1 cellular context compared by ENCODE assay signal in the genomic region with DNA sequence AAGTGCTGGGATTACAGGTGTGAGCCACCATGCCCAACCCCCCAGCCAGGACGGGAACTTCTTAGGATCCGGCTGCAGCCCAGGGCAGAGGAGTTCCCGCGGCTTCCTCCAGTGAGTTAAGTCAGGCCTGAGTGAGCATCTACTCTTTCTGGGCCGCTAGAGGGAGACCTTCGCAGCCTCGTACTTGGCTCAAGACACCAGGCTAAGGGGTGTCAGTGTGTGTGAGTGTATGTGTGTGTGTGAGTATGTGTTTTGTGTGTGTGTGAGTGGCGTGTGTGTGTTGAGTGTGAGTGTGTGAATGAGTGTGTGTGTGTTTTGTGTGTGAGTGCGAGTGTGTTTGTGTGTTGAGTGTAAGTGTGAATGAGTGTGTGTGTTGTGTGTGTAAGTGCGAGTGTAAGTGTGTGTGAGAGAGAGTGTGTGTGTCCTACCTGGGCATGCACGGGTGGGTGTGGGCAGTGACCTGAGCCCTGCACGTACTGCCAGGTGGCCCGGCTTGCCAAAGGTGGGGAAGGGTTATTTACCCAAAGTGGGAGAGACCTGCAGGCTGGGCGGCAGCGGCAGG.
TF ChIP-seq lines count a peak whose summit lies in the region.

No MANE protein-coding gene starts in this region.

TF ChIP-seq in HEK293, 187 proteins besides CTCF, POLR2A, EP300 and RAD21 (continued from another document and continues in another):
- TF ChIP-seq, protein P1, sequence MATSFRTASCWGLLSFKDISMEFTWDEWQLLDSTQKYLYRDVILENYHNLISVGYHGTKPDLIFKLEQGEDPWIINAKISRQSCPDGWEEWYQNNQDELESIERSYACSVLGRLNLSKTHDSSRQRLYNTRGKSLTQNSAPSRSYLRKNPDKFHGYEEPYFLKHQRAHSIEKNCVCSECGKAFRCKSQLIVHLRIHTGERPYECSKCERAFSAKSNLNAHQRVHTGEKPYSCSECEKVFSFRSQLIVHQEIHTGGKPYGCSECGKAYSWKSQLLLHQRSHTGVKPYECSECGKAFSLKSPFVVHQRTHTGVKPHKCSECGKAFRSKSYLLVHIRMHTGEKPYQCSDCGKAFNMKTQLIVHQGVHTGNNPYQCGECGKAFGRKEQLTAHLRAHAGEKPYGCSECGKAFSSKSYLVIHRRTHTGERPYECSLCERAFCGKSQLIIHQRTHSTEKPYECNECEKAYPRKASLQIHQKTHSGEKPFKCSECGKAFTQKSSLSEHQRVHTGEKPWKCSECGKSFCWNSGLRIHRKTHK (tag by site-specific recombination; IDR thresholded peaks at IDR 0.05), result no peak
- peak; percentile 65; the same call in 1 of the 2 replicates for TF ChIP-seq ZEB2 (tag by site-specific recombination; IDR thresholded peaks at IDR 0.05)
- TF ChIP-seq ZNF560 (tag by site-specific recombination; IDR thresholded peaks at IDR 0.05; ENCODE audit: borderline replicate concordance), result no peak
- no peak for TF ChIP-seq ZNF548 (tag by site-specific recombination; IDR thresholded peaks at IDR 0.05)
- TF ChIP-seq ZNF658 (tag by site-specific recombination; IDR thresholded peaks at IDR 0.05), result no peak; the same call in 1 of the 2 replicates
- TF ChIP-seq ZBTB7A (tag by site-specific recombination; IDR thresholded peaks at IDR 0.05; ENCODE audit: low read depth), result peak; percentile 97
- TF ChIP-seq, protein P2, sequence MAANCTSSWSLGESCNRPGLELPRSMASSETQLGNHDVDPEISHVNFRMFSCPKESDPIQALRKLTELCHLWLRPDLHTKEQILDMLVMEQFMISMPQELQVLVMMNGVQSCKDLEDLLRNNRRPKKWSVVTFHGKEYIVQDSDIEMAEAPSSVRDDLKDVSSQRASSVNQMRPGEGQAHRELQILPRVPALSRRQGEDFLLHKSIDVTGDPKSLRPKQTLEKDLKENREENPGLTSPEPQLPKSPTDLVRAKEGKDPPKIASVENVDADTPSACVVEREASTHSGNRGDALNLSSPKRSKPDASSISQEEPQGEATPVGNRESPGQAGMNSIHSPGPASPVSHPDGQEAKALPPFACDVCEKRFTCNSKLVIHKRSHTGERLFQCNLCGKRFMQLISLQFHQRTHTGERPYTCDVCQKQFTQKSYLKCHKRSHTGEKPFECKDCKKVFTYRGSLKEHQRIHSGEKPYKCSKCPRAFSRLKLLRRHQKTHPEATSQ (tag by site-specific recombination; IDR thresholded peaks at IDR 0.05), result no peak
- peak; percentile 66 for TF ChIP-seq ZNF335 (tag by site-specific recombination; conservative IDR thresholded peaks at IDR 0.05)
- TF ChIP-seq ZFP37 (tag by site-specific recombination; IDR thresholded peaks at IDR 0.05), result peak; percentile 89
- TF ChIP-seq, protein P3, sequence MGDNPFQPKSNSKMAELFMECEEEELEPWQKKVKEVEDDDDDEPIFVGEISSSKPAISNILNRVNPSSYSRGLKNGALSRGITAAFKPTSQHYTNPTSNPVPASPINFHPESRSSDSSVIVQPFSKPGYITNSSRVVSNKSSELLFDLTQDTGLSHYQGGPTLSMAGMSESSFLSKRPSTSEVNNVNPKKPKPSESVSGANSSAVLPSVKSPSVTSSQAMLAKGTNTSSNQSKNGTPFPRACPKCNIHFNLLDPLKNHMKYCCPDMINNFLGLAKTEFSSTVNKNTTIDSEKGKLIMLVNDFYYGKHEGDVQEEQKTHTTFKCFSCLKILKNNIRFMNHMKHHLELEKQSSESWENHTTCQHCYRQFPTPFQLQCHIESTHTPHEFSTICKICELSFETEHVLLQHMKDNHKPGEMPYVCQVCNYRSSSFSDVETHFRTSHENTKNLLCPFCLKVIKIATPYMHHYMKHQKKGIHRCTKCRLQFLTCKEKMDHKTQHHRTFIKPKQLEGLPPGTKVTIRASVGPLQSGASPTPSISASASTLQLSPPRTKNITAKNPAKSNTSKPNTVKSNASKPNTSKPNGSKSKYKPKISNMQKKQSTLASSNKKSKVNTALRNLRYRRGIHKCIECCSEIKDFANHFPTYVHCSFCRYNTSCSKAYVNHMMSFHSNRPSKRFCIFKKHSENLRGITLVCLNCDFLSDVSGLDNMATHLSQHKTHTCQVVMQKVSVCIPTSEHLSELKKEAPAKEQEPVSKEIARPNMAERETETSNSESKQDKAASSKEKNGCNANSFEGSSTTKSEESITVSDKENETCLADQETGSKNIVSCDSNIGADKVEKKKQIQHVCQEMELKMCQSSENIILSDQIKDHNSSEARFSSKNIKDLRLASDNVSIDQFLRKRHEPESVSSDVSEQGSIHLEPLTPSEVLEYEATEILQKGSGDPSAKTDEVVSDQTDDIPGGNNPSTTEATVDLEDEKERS (tag by site-specific recombination; IDR thresholded peaks at IDR 0.05), result no peak
- TF ChIP-seq, protein P4, sequence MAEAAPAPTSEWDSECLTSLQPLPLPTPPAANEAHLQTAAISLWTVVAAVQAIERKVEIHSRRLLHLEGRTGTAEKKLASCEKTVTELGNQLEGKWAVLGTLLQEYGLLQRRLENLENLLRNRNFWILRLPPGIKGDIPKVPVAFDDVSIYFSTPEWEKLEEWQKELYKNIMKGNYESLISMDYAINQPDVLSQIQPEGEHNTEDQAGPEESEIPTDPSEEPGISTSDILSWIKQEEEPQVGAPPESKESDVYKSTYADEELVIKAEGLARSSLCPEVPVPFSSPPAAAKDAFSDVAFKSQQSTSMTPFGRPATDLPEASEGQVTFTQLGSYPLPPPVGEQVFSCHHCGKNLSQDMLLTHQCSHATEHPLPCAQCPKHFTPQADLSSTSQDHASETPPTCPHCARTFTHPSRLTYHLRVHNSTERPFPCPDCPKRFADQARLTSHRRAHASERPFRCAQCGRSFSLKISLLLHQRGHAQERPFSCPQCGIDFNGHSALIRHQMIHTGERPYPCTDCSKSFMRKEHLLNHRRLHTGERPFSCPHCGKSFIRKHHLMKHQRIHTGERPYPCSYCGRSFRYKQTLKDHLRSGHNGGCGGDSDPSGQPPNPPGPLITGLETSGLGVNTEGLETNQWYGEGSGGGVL (tag by site-specific recombination; IDR thresholded peaks at IDR 0.05), result peak; percentile 75
- TF ChIP-seq ZBTB1 (tag by site-specific recombination; IDR thresholded peaks at IDR 0.05), result no peak
- no peak for TF ChIP-seq ZNF626 (tag by site-specific recombination; IDR thresholded peaks at IDR 0.05)
- TF ChIP-seq, protein P5, sequence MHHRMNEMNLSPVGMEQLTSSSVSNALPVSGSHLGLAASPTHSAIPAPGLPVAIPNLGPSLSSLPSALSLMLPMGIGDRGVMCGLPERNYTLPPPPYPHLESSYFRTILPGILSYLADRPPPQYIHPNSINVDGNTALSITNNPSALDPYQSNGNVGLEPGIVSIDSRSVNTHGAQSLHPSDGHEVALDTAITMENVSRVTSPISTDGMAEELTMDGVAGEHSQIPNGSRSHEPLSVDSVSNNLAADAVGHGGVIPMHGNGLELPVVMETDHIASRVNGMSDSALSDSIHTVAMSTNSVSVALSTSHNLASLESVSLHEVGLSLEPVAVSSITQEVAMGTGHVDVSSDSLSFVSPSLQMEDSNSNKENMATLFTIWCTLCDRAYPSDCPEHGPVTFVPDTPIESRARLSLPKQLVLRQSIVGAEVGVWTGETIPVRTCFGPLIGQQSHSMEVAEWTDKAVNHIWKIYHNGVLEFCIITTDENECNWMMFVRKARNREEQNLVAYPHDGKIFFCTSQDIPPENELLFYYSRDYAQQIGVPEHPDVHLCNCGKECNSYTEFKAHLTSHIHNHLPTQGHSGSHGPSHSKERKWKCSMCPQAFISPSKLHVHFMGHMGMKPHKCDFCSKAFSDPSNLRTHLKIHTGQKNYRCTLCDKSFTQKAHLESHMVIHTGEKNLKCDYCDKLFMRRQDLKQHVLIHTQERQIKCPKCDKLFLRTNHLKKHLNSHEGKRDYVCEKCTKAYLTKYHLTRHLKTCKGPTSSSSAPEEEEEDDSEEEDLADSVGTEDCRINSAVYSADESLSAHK (tag by site-specific recombination; IDR thresholded peaks at IDR 0.05), result no peak
- TF ChIP-seq, protein P6, sequence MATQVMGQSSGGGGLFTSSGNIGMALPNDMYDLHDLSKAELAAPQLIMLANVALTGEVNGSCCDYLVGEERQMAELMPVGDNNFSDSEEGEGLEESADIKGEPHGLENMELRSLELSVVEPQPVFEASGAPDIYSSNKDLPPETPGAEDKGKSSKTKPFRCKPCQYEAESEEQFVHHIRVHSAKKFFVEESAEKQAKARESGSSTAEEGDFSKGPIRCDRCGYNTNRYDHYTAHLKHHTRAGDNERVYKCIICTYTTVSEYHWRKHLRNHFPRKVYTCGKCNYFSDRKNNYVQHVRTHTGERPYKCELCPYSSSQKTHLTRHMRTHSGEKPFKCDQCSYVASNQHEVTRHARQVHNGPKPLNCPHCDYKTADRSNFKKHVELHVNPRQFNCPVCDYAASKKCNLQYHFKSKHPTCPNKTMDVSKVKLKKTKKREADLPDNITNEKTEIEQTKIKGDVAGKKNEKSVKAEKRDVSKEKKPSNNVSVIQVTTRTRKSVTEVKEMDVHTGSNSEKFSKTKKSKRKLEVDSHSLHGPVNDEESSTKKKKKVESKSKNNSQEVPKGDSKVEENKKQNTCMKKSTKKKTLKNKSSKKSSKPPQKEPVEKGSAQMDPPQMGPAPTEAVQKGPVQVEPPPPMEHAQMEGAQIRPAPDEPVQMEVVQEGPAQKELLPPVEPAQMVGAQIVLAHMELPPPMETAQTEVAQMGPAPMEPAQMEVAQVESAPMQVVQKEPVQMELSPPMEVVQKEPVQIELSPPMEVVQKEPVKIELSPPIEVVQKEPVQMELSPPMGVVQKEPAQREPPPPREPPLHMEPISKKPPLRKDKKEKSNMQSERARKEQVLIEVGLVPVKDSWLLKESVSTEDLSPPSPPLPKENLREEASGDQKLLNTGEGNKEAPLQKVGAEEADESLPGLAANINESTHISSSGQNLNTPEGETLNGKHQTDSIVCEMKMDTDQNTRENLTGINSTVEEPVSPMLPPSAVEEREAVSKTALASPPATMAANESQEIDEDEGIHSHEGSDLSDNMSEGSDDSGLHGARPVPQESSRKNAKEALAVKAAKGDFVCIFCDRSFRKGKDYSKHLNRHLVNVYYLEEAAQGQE (tag by site-specific recombination; IDR thresholded peaks at IDR 0.05), result no peak; the same call in 1 of the 2 replicates
- no peak for TF ChIP-seq ZNF585B (tag by site-specific recombination; IDR thresholded peaks at IDR 0.05)
- TF ChIP-seq, protein P7, sequence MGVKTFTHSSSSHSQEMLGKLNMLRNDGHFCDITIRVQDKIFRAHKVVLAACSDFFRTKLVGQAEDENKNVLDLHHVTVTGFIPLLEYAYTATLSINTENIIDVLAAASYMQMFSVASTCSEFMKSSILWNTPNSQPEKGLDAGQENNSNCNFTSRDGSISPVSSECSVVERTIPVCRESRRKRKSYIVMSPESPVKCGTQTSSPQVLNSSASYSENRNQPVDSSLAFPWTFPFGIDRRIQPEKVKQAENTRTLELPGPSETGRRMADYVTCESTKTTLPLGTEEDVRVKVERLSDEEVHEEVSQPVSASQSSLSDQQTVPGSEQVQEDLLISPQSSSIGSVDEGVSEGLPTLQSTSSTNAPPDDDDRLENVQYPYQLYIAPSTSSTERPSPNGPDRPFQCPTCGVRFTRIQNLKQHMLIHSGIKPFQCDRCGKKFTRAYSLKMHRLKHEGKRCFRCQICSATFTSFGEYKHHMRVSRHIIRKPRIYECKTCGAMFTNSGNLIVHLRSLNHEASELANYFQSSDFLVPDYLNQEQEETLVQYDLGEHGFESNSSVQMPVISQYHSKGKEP (tag by site-specific recombination; IDR thresholded peaks at IDR 0.05), result no peak
- TF ChIP-seq OVOL3 (tag by site-specific recombination; IDR thresholded peaks at IDR 0.05), result no peak
- TF ChIP-seq ZNF239 (tag by site-specific recombination; IDR thresholded peaks at IDR 0.05), result peak; percentile 90; the same call in 1 of the 2 replicates
- peak; percentile 39; the same call in 1 of the 2 replicates for TF ChIP-seq ZNF473 (tag by site-specific recombination; IDR thresholded peaks at IDR 0.05)
- peak; percentile 82 for TF ChIP-seq KLF1 (tag by site-specific recombination; IDR thresholded peaks at IDR 0.05)
- TF ChIP-seq SALL2 (tag by site-specific recombination; IDR thresholded peaks at IDR 0.05; ENCODE audit: borderline replicate concordance), result peak; percentile 88; the same call in 1 of the 2 replicates
- no peak for TF ChIP-seq ZNF660 (tag by site-specific recombination; IDR thresholded peaks at IDR 0.05)
- no peak for TF ChIP-seq ZNF768 (tag by site-specific recombination; IDR thresholded peaks at IDR 0.05)
- no peak for TF ChIP-seq WT1 (tag by site-specific recombination; IDR thresholded peaks at IDR 0.05)
- no peak for TF ChIP-seq IKZF3 (tag by site-specific recombination; IDR thresholded peaks at IDR 0.05)
- no peak for TF ChIP-seq ZNF596 (tag by site-specific recombination; IDR thresholded peaks at IDR 0.05)
- no peak for TF ChIP-seq ZNF561 (tag by site-specific recombination; IDR thresholded peaks at IDR 0.05; ENCODE audit: borderline replicate concordance)
- TF ChIP-seq ZNF677 (tag by site-specific recombination; IDR thresholded peaks at IDR 0.05), result no peak
- TF ChIP-seq, protein P8, sequence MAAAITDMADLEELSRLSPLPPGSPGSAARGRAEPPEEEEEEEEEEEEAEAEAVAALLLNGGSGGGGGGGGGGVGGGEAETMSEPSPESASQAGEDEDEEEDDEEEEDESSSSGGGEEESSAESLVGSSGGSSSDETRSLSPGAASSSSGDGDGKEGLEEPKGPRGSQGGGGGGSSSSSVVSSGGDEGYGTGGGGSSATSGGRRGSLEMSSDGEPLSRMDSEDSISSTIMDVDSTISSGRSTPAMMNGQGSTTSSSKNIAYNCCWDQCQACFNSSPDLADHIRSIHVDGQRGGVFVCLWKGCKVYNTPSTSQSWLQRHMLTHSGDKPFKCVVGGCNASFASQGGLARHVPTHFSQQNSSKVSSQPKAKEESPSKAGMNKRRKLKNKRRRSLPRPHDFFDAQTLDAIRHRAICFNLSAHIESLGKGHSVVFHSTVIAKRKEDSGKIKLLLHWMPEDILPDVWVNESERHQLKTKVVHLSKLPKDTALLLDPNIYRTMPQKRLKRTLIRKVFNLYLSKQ (tag by site-specific recombination; IDR thresholded peaks at IDR 0.05; ENCODE audit: borderline replicate concordance), result no peak; the same call in 1 of the 2 replicates
- TF ChIP-seq ZNF248 (tag by site-specific recombination; IDR thresholded peaks at IDR 0.05), result no peak
- TF ChIP-seq ZFP3 (tag by site-specific recombination; IDR thresholded peaks at IDR 0.05; ENCODE audit: low read depth), result no peak
- no peak for TF ChIP-seq BCL11B (tag by site-specific recombination; IDR thresholded peaks at IDR 0.05; ENCODE audit: low read depth)
- TF ChIP-seq ZNF354C (tag by site-specific recombination; IDR thresholded peaks at IDR 0.05; ENCODE audit: borderline replicate concordance, low read depth), result no peak
- TF ChIP-seq ZNF624 (tag by site-specific recombination; IDR thresholded peaks at IDR 0.05), result no peak
- no peak for TF ChIP-seq GFI1B (tag by site-specific recombination; IDR thresholded peaks at IDR 0.05)
- TF ChIP-seq KLF9 (tag by site-specific recombination; IDR thresholded peaks at IDR 0.05; ENCODE audit: low read depth), result no peak
- no peak for TF ChIP-seq ZNF549 (tag by site-specific recombination; IDR thresholded peaks at IDR 0.05)
- TF ChIP-seq KLF16 (tag by site-specific recombination; IDR thresholded peaks at IDR 0.05), result peak; percentile 58; the same call in 1 of the 2 replicates
